ENCODE assay signal across 24 cellular contexts in the genomic region with DNA sequence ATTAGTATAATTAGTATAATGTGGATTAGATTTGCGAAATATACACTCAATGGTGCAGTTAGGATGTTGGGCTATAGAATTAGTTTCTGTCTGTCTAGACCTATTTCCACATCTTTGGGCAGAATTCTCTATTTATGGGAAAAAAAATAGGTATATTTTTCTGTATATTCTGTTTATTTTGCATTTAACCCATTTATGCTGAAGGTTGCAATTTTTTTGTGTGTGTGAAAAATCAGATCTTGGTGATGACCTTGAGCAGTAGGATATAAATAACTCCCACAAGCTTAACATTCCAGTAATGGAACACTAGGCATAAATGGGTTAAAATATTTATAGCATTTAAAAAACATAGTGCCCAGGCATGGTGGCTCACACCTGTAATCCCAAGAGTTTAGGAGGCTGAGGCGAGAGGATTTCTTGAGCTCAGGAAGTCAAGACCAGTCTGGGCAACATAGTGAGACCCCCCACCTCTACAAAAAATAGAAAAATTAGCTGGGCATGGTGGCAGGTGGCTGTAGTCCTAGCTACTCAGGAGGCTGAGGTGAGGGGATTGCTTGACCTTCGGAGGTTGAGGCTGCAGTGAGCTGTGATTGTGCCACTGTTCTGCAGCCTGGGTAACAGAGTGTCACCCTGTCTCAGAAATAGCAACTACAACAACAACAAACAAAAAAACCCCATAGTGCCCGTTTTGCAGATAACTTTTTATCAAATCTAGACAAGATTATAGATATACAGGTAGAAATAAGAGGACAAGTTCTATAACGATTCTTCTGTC.
"Had no signal": no experiment of that assay in that cellular context is flagged by ENCODE, and none has a peak within 500 bp of the region (broad histone marks: within the 10 kb centered on the region; RNA-seq: fewer than 3 reads in every experiment).

No MANE protein-coding gene starts in this region.

- DNase-seq: islet precursor cell; lower lobe of right lung; mammary epithelial cell; mesenchymal stem cell; naive thymus-derived CD8-positive, alpha-beta T cell; nucleus accumbens; pancreas; posterior cingulate gyrus; retina; stimulated activated CD4-positive, alpha-beta T cell treated with anti-CD3 and anti-CD28 coated beads, Interleukin-12 subunit alpha, Interleukin-12 subunit beta, amount 100 ng/mL, for 4 hours; stimulated activated CD4-positive, alpha-beta T cell treated with anti-CD3 and anti-CD28 coated beads, Interleukin-15, amount 100 ng/mL, for 24 hours; stimulated activated CD4-positive, alpha-beta T cell treated with anti-CD3 and anti-CD28 coated beads, Interleukin-2, amount 100 ng/mL, for 24 hours; stimulated activated CD4-positive, alpha-beta T cell treated with anti-CD3 and anti-CD28 coated beads, Interleukin-4, amount 100 ng/mL, for 1 hour; stimulated activated naive B cell treated with anti-CD40 and anti-IgM and Interleukin-4, amounts not matched to agents 10 μg/mL and 1 μg/mL and 100 μg/mL, for 72 hours; stimulated activated naive CD8-positive, alpha-beta T cell treated with anti-CD3 and anti-CD28 coated beads, Interleukin-15, Interleukin-2, amounts not matched to agents 100 U/mL and 50 U/mL, for 24 hours; stomach; testis; thyroid gland; transverse colon; upper lobe of left lung had no signal

- H3K4me1 ChIP-seq: lower lobe of right lung, pancreas, prostate gland, stomach, testis, thyroid gland, transverse colon, upper lobe of left lung, vagina had no signal

- H3K4me3 ChIP-seq: lower lobe of right lung, pancreas, prostate gland, skin epidermis, stomach, testis, thyroid gland, transverse colon, upper lobe of left lung, vagina had no signal

- H3K27ac ChIP-seq: lower lobe of right lung, pancreas, prostate gland, skin epidermis, stomach, testis, thyroid gland, transverse colon, upper lobe of left lung, vagina had no signal

- H3K36me3 ChIP-seq: prostate gland had no signal

- FAIRE-seq: pancreas had no signal

- ATAC-seq: lower lobe of right lung; naive thymus-derived CD8-positive, alpha-beta T cell; pancreas; sciatic nerve; stimulated activated naive B cell treated with anti-CD40 and anti-IgM and Interleukin-4, amounts not matched to agents 10 μg/mL and 1 μg/mL and 100 μg/mL, for 72 hours; stimulated activated naive CD8-positive, alpha-beta T cell treated with anti-CD3 and anti-CD28 coated beads, Interleukin-15, Interleukin-2, amounts not matched to agents 100 U/mL and 50 U/mL, for 24 hours had no signal

- H3K27me3 ChIP-seq: pancreas, stomach, testis, thyroid gland, transverse colon, upper lobe of left lung, vagina had no signal

- H3K9me3 ChIP-seq: pancreas, prostate gland, testis, thyroid gland, vagina had no signal
